ENCODE assay signal across 9 cellular contexts in the genomic region with DNA sequence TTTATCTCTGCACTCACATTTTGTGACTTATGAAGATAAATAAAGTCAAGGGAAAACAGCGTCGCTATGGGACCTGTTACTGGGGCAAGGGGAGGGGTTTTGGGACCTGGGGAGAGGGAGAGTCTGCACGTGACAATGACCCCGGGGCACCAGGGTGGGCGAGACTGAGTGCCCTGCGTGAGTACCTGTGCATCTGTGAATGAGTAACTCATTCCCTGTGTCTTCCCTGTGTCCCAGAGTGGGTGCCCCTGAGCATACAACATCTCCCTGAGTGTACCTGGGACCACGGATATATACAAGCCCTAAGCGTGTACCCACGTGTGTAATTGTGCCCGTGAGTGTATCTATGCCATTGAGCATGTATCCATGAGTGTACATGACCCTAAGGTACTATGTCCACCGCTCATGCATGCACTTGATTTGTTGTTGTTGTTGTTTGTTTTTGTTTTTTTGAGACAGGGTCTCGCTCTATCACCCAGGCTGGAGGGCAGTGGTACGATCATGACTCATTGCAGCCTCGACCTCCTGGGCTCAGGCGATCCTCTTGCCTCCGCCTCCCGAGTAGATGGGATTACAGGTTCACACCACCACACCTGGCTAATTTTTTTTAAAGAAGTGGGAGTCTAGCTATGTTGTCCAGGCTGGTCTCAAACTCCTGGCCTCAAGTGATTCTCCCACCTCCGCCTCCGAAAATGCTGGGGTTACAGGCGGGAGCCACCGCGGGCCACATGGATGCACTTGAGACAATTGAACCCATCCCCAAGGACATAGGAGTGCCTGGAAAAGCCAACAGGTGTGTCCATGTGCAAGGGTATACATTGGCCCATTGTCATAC. TPM values are rescaled to one million over a fixed set of nuclear protein-coding genes. Genes with fewer than 3 reads are reported as not detected.
DNase-seq lines count a peak whose midpoint lies in the region; ATAC-seq, FAIRE-seq and TF ChIP-seq lines count a peak whose summit lies in the region.
"Had no signal": no experiment of that assay in that cellular context is flagged by ENCODE, and none has a peak within 500 bp of the region (broad histone marks: within the 10 kb centered on the region; RNA-seq: fewer than 3 reads in every experiment).

No MANE protein-coding gene starts in this region.

- CTCF ChIA-PET in activated CD8-positive, alpha-beta memory T cell treated with anti-CD3 and anti-CD28 coated beads, Interleukin-2, amount 10 ng/mL, durations not matched to agents 7 days and 5 days (lab: Charles Lee): interaction anchor here (0.6 to 2.2 kb wide), 42 partner anchors 8 to 580 kb away, joined by 3 to 59 read pairs (median 5); partner anchors contain the start of genes ARHGEF18, CAMSAP3, CLEC4M and FCER2

- H3K27me3 ChIP-seq in keratinocyte (ENCODE audit: control insufficient read depth, extremely low read depth, insufficient read depth, low read length) (peaks cover 6% of the 10 kb centered on the region), subcutaneous abdominal adipose tissue (ENCODE audit: control insufficient read depth in 5 of 5, insufficient read depth in 4 of 5, low read length in 5 of 5) (peaks cover 9 to 25% (median 21%) of the 10 kb centered on the region in 5 donors)

- ATAC-seq in activated CD8-positive, alpha-beta memory T cell treated with anti-CD3 and anti-CD28 coated beads, Interleukin-2, amount 10 ng/mL, durations not matched to agents 7 days and 5 days: no peak
- ATAC-seq in HG02938 (IDR thresholded peaks at IDR 0.05; ENCODE audit: unreplicated experiment): no peak

- H3K9ac ChIP-seq in keratinocyte (ENCODE audit: control insufficient read depth, extremely low read depth, insufficient read depth, low read length) (no peak overlapping the region), subcutaneous abdominal adipose tissue (ENCODE audit: low read length in 5 of 5) (peak overlapping the region in 3 of 5 donors; percentile 59 to 94 (median 91))

- no peak for TF ChIP-seq CTCF in keratinocyte (optimal IDR thresholded peaks at IDR 0.05 in 1 of 3, IDR thresholded peaks at IDR 0.05 in 1 of 3, conservative IDR thresholded peaks at IDR 0.05 in 1 of 3; ENCODE audit: extremely low read depth in 1 of 3, insufficient read depth in 2 of 3, low read length in 3 of 3)

- intact Hi-C loops in activated T-helper 1 cell treated with anti-CD3 and anti-CD28 coated beads, Interleukin-12 subunit alpha, Interleukin-12 subunit beta, Interleukin-2, Interleukin-4 antibody, amounts not matched to agents 30 ng/mL and 10 ng/mL and 1 ng/mL, durations not matched to agents 14 hours and 24 hours and 36 hours (cut with micrococcal nuclease): loop anchor here (1.0 to 5.0 kb wide), 7 partner anchors 28 to 581 kb away; partner anchors contain the start of genes MAP2K7 and PNPLA6

- H3K36me3 ChIP-seq in keratinocyte (ENCODE audit: control insufficient read depth in 2 of 2, extremely low read depth in 1 of 2, insufficient read depth in 2 of 2, low read length in 2 of 2) (peaks cover 0 to 8% of the 10 kb centered on the region in 2 experiments), subcutaneous abdominal adipose tissue (ENCODE audit: control insufficient read depth in 5 of 5, insufficient read depth in 5 of 5, low read length in 5 of 5) (peaks cover 0 to 22% (median 12%) of the 10 kb centered on the region in 5 donors)

- no peaks in the 10 kb centered on the region for H4K20me1 ChIP-seq in keratinocyte (ENCODE audit: control insufficient read depth, extremely low read depth, insufficient read depth, low read length)

- no peak for DNase-seq in activated CD8-positive, alpha-beta memory T cell treated with anti-CD3 and anti-CD28 coated beads, Interleukin-2, amount 10 ng/mL, durations not matched to agents 7 days and 5 days
- DNase-seq in activated CD8-positive, alpha-beta memory T cell treated with anti-CD3 and anti-CD28 coated beads, Interleukin-2, amount 50 U/mL, for 48 hours: no peak
- no peak for DNase-seq in activated T-helper 1 cell treated with anti-CD3 and anti-CD28 coated beads, Interleukin-12 subunit alpha, Interleukin-12 subunit beta, Interleukin-2, Interleukin-4 antibody, amounts not matched to agents 30 ng/mL and 10 ng/mL and 1 ng/mL, durations not matched to agents 14 hours and 24 hours and 36 hours (ENCODE audit: low spot score)
- DNase-seq in keratinocyte (ENCODE audit: low read depth, low spot score): no peak
- no peak for DNase-seq in RKO (ENCODE audit: low spot score)
- DNase-seq in GM19240 (ENCODE audit: insufficient read length, low spot score): no peak

- peak overlapping the region; percentile 83 for H3K4me3 Mint-ChIP-seq in activated CD8-positive, alpha-beta memory T cell treated with anti-CD3 and anti-CD28 coated beads, Interleukin-2, amount 10 ng/mL, durations not matched to agents 7 days and 5 days
- H3K4me3 Mint-ChIP-seq in activated T-helper 1 cell treated with anti-CD3 and anti-CD28 coated beads, Interleukin-12 subunit alpha, Interleukin-12 subunit beta, Interleukin-2, Interleukin-4 antibody, amounts not matched to agents 30 ng/mL and 10 ng/mL and 1 ng/mL, durations not matched to agents 14 hours and 24 hours and 36 hours: peak overlapping the region; percentile 93

- peak overlapping the region; percentile 50 for H3K4me2 ChIP-seq in keratinocyte (ENCODE audit: control insufficient read depth, extremely low read depth, insufficient read depth, low read depth, low read length)

- H3K4me3 ChIP-seq in keratinocyte (ENCODE audit: control insufficient read depth in 2 of 3, extremely low read depth in 1 of 3, insufficient read depth in 2 of 3, low read depth in 1 of 3, low read length in 3 of 3) (peak overlapping the region in 1 of 3 experiments; percentile 48), subcutaneous abdominal adipose tissue (ENCODE audit: low read depth in 1 of 5, low read length in 5 of 5) (peak overlapping the region; percentile 68 to 95 (median 93))

- H3K27ac Mint-ChIP-seq in activated CD8-positive, alpha-beta memory T cell treated with anti-CD3 and anti-CD28 coated beads, Interleukin-2, amount 10 ng/mL, durations not matched to agents 7 days and 5 days: no peak overlapping the region
- peak overlapping the region; percentile 66 for H3K27ac Mint-ChIP-seq in activated T-helper 1 cell treated with anti-CD3 and anti-CD28 coated beads, Interleukin-12 subunit alpha, Interleukin-12 subunit beta, Interleukin-2, Interleukin-4 antibody, amounts not matched to agents 30 ng/mL and 10 ng/mL and 1 ng/mL, durations not matched to agents 14 hours and 24 hours and 36 hours

- peaks cover 16% of the 10 kb centered on the region for H3K79me2 ChIP-seq in keratinocyte (ENCODE audit: control insufficient read depth, insufficient read depth, low read length)

- peaks cover 24% of the 10 kb centered on the region for H3K27me3 Mint-ChIP-seq in activated CD8-positive, alpha-beta memory T cell treated with anti-CD3 and anti-CD28 coated beads, Interleukin-2, amount 10 ng/mL, durations not matched to agents 7 days and 5 days
- peaks cover 14% of the 10 kb centered on the region for H3K27me3 Mint-ChIP-seq in activated T-helper 1 cell treated with anti-CD3 and anti-CD28 coated beads, Interleukin-12 subunit alpha, Interleukin-12 subunit beta, Interleukin-2, Interleukin-4 antibody, amounts not matched to agents 30 ng/mL and 10 ng/mL and 1 ng/mL, durations not matched to agents 14 hours and 24 hours and 36 hours (ENCODE audit: insufficient read depth)

- H3K36me3 Mint-ChIP-seq in activated CD8-positive, alpha-beta memory T cell treated with anti-CD3 and anti-CD28 coated beads, Interleukin-2, amount 10 ng/mL, durations not matched to agents 7 days and 5 days: peaks cover 8% of the 10 kb centered on the region
- H3K36me3 Mint-ChIP-seq in activated T-helper 1 cell treated with anti-CD3 and anti-CD28 coated beads, Interleukin-12 subunit alpha, Interleukin-12 subunit beta, Interleukin-2, Interleukin-4 antibody, amounts not matched to agents 30 ng/mL and 10 ng/mL and 1 ng/mL, durations not matched to agents 14 hours and 24 hours and 36 hours (ENCODE audit: low read depth): peaks cover 9% of the 10 kb centered on the region

- H3K4me1 ChIP-seq in keratinocyte (ENCODE audit: control insufficient read depth, extremely low read depth, insufficient read depth, low read length): peaks cover 7% of the 10 kb centered on the region
- peaks cover 0 to 32% (median 16%) of the 10 kb centered on the region in 5 donors for H3K4me1 ChIP-seq in subcutaneous abdominal adipose tissue (ENCODE audit: control insufficient read depth in 5 of 5, insufficient read depth in 5 of 5, low read length in 5 of 5)

- no peaks in the 10 kb centered on the region for H3K9me3 ChIP-seq in keratinocyte (ENCODE audit: control insufficient read depth, low read depth, low read length)
- peaks cover 0 to 3% (median 0%) of the 10 kb centered on the region in 5 donors for H3K9me3 ChIP-seq in subcutaneous abdominal adipose tissue (ENCODE audit: control insufficient read depth in 5 of 5, low read length in 5 of 5)

- no peaks in the 10 kb centered on the region for H3K9me1 ChIP-seq in keratinocyte (ENCODE audit: control insufficient read depth, extremely low read depth, insufficient read depth, low read length)

- no peak for FAIRE-seq in keratinocyte (lab: Jason Lieb, UNC)
- FAIRE-seq: D721Med had no signal

- H3K4me1 Mint-ChIP-seq in activated CD8-positive, alpha-beta memory T cell treated with anti-CD3 and anti-CD28 coated beads, Interleukin-2, amount 10 ng/mL, durations not matched to agents 7 days and 5 days: peaks cover 35% of the 10 kb centered on the region
- peaks cover 47% of the 10 kb centered on the region for H3K4me1 Mint-ChIP-seq in activated T-helper 1 cell treated with anti-CD3 and anti-CD28 coated beads, Interleukin-12 subunit alpha, Interleukin-12 subunit beta, Interleukin-2, Interleukin-4 antibody, amounts not matched to agents 30 ng/mL and 10 ng/mL and 1 ng/mL, durations not matched to agents 14 hours and 24 hours and 36 hours (ENCODE audit: low read depth)

- H3K9me3 Mint-ChIP-seq in activated CD8-positive, alpha-beta memory T cell treated with anti-CD3 and anti-CD28 coated beads, Interleukin-2, amount 10 ng/mL, durations not matched to agents 7 days and 5 days (ENCODE audit: low read depth): no peaks in the 10 kb centered on the region
- no peaks in the 10 kb centered on the region for H3K9me3 Mint-ChIP-seq in activated T-helper 1 cell treated with anti-CD3 and anti-CD28 coated beads, Interleukin-12 subunit alpha, Interleukin-12 subunit beta, Interleukin-2, Interleukin-4 antibody, amounts not matched to agents 30 ng/mL and 10 ng/mL and 1 ng/mL, durations not matched to agents 14 hours and 24 hours and 36 hours

- dilution Hi-C loops in keratinocyte (cut with MboI; ENCODE audit: extremely low pct_ligation_motif_present, low sequenced_read_pairs): no loop called here

- H3K27ac ChIP-seq in keratinocyte (ENCODE audit: control insufficient read depth, insufficient read depth, low read length) (no peak overlapping the region), subcutaneous abdominal adipose tissue (ENCODE audit: low read depth, low read length) (no peak overlapping the region)

- H2AFZ ChIP-seq in keratinocyte (ENCODE audit: control insufficient read depth, low read length): peak overlapping the region; percentile 75

RNA-seq across cellular contexts. Expression of gene TRAPPC5, which starts 0.6 kb away (rescaled TPM):
- total RNA-seq in activated CD8-positive, alpha-beta memory T cell treated with anti-CD3 and anti-CD28 coated beads, Interleukin-2, amount 10 ng/mL, durations not matched to agents 7 days and 5 days: 10 to 100 TPM; 80.1 to 91.0 TPM
- 72.2 and 86.8 TPM in 2 replicates for total RNA-seq in activated T-helper 1 cell treated with anti-CD3 and anti-CD28 coated beads, Interleukin-12 subunit alpha, Interleukin-12 subunit beta, Interleukin-2, Interleukin-4 antibody, amounts not matched to agents 30 ng/mL and 10 ng/mL and 1 ng/mL, durations not matched to agents 14 hours and 24 hours and 36 hours
- 27.7 to 141 TPM (median 54.8 TPM) in 3 replicates for polyA plus RNA-seq in keratinocyte
- 19.3 TPM for polyA plus RNA-seq in keratinocyte (2011; ENCODE audit: low read depth)
- 25.4 and 68.4 TPM in 2 replicates for polyA plus RNA-seq in keratinocyte (2011; cell fraction: cytosol; rRNA removed)
- polyA plus RNA-seq in keratinocyte (2011; cell fraction: nucleus; rRNA removed): 11.8 and 20.1 TPM in 2 replicates
- polyA plus RNA-seq in keratinocyte (2012; ENCODE audit: low replicate concordance): 93.8 and 138 TPM in 2 replicates
- polyA minus RNA-seq in keratinocyte: 23.8 to 49.0 TPM (median 38.6 TPM) in 3 replicates
- 218 TPM for polyA minus RNA-seq in keratinocyte (2011; cell fraction: cytosol; rRNA and poly(A)+ RNA removed)
- 13.5 and 15.1 TPM in 2 replicates for polyA minus RNA-seq in keratinocyte (2011; cell fraction: nucleus; rRNA and poly(A)+ RNA removed)

RNA-seq across cellular contexts. Expression of gene MCEMP1, which starts 3.1 kb away (rescaled TPM):
- not detected for total RNA-seq in activated CD8-positive, alpha-beta memory T cell treated with anti-CD3 and anti-CD28 coated beads, Interleukin-2, amount 10 ng/mL, durations not matched to agents 7 days and 5 days
- not detected in 2 replicates for total RNA-seq in activated T-helper 1 cell treated with anti-CD3 and anti-CD28 coated beads, Interleukin-12 subunit alpha, Interleukin-12 subunit beta, Interleukin-2, Interleukin-4 antibody, amounts not matched to agents 30 ng/mL and 10 ng/mL and 1 ng/mL, durations not matched to agents 14 hours and 24 hours and 36 hours
- 0.09 TPM in 1 of 3 replicates, not detected in the others for polyA plus RNA-seq in keratinocyte
- polyA plus RNA-seq in keratinocyte (2011; ENCODE audit: low read depth): not detected
- not detected in 2 replicates for polyA plus RNA-seq in keratinocyte (2011; cell fraction: cytosol; rRNA removed)
- not detected in 2 replicates for polyA plus RNA-seq in keratinocyte (2011; cell fraction: nucleus; rRNA removed)
- polyA plus RNA-seq in keratinocyte (2012; ENCODE audit: low replicate concordance): not detected in 2 replicates
- polyA minus RNA-seq in keratinocyte: not detected in 3 replicates
- not detected for polyA minus RNA-seq in keratinocyte (2011; cell fraction: cytosol; rRNA and poly(A)+ RNA removed)
- polyA minus RNA-seq in keratinocyte (2011; cell fraction: nucleus; rRNA and poly(A)+ RNA removed): not detected in 2 replicates

RNA-seq across cellular contexts. Expression of gene RETN, which starts 11.1 kb away (rescaled TPM):
- total RNA-seq in activated CD8-positive, alpha-beta memory T cell treated with anti-CD3 and anti-CD28 coated beads, Interleukin-2, amount 10 ng/mL, durations not matched to agents 7 days and 5 days: not detected
- not detected in 2 replicates for total RNA-seq in activated T-helper 1 cell treated with anti-CD3 and anti-CD28 coated beads, Interleukin-12 subunit alpha, Interleukin-12 subunit beta, Interleukin-2, Interleukin-4 antibody, amounts not matched to agents 30 ng/mL and 10 ng/mL and 1 ng/mL, durations not matched to agents 14 hours and 24 hours and 36 hours
- polyA plus RNA-seq in keratinocyte: not detected in 3 replicates
- polyA plus RNA-seq in keratinocyte (2011; ENCODE audit: low read depth): not detected
- not detected in 2 replicates for polyA plus RNA-seq in keratinocyte (2011; cell fraction: cytosol; rRNA removed)
- not detected in 2 replicates for polyA plus RNA-seq in keratinocyte (2011; cell fraction: nucleus; rRNA removed)
- not detected in 2 replicates for polyA plus RNA-seq in keratinocyte (2012; ENCODE audit: low replicate concordance)
- polyA minus RNA-seq in keratinocyte: not detected in 3 replicates
- polyA minus RNA-seq in keratinocyte (2011; cell fraction: cytosol; rRNA and poly(A)+ RNA removed): not detected
- polyA minus RNA-seq in keratinocyte (2011; cell fraction: nucleus; rRNA and poly(A)+ RNA removed): not detected in 2 replicates

RNA-seq across cellular contexts. Expression of gene FCER2, which starts 21.9 kb away (rescaled TPM):
- under 1 TPM in 1 of 2 experiments, not detected in 1; 0.23 TPM for total RNA-seq in activated CD8-positive, alpha-beta memory T cell treated with anti-CD3 and anti-CD28 coated beads, Interleukin-2, amount 10 ng/mL, durations not matched to agents 7 days and 5 days
- not detected in 2 replicates for total RNA-seq in activated T-helper 1 cell treated with anti-CD3 and anti-CD28 coated beads, Interleukin-12 subunit alpha, Interleukin-12 subunit beta, Interleukin-2, Interleukin-4 antibody, amounts not matched to agents 30 ng/mL and 10 ng/mL and 1 ng/mL, durations not matched to agents 14 hours and 24 hours and 36 hours
- polyA plus RNA-seq in keratinocyte: 0.14 TPM in 1 of 3 replicates, not detected in the others
- not detected for polyA plus RNA-seq in keratinocyte (2011; ENCODE audit: low read depth)
- not detected in 2 replicates for polyA plus RNA-seq in keratinocyte (2011; cell fraction: cytosol; rRNA removed)
- polyA plus RNA-seq in keratinocyte (2011; cell fraction: nucleus; rRNA removed): not detected in 2 replicates
- polyA plus RNA-seq in keratinocyte (2012; ENCODE audit: low replicate concordance): not detected in 2 replicates
- polyA minus RNA-seq in keratinocyte: 0.23 TPM in 1 of 3 replicates, not detected in the others
- not detected for polyA minus RNA-seq in keratinocyte (2011; cell fraction: cytosol; rRNA and poly(A)+ RNA removed)
- not detected in 2 replicates for polyA minus RNA-seq in keratinocyte (2011; cell fraction: nucleus; rRNA and poly(A)+ RNA removed)

RNA-seq across cellular contexts. Expression of gene STXBP2, which starts 43.1 kb away (rescaled TPM):
- total RNA-seq in activated CD8-positive, alpha-beta memory T cell treated with anti-CD3 and anti-CD28 coated beads, Interleukin-2, amount 10 ng/mL, durations not matched to agents 7 days and 5 days: 100 to 1,000 TPM; 132 to 158 TPM
- 101 and 102 TPM in 2 replicates for total RNA-seq in activated T-helper 1 cell treated with anti-CD3 and anti-CD28 coated beads, Interleukin-12 subunit alpha, Interleukin-12 subunit beta, Interleukin-2, Interleukin-4 antibody, amounts not matched to agents 30 ng/mL and 10 ng/mL and 1 ng/mL, durations not matched to agents 14 hours and 24 hours and 36 hours
- 58.8 to 88.7 TPM (median 63.6 TPM) in 3 replicates for polyA plus RNA-seq in keratinocyte
- polyA plus RNA-seq in keratinocyte (2011; ENCODE audit: low read depth): 59.3 TPM
- polyA plus RNA-seq in keratinocyte (2011; cell fraction: cytosol; rRNA removed): 40.2 and 71.0 TPM in 2 replicates
- 178 and 190 TPM in 2 replicates for polyA plus RNA-seq in keratinocyte (2011; cell fraction: nucleus; rRNA removed)
- polyA plus RNA-seq in keratinocyte (2012; ENCODE audit: low replicate concordance): 65.6 and 67.8 TPM in 2 replicates
- polyA minus RNA-seq in keratinocyte: 129 to 198 TPM (median 186 TPM) in 3 replicates
- 106 TPM for polyA minus RNA-seq in keratinocyte (2011; cell fraction: cytosol; rRNA and poly(A)+ RNA removed)
- 60.0 and 65.0 TPM in 2 replicates for polyA minus RNA-seq in keratinocyte (2011; cell fraction: nucleus; rRNA and poly(A)+ RNA removed)
